Comparison of ENCODE assay signal across 21 cellular contexts in the genomic region with DNA sequence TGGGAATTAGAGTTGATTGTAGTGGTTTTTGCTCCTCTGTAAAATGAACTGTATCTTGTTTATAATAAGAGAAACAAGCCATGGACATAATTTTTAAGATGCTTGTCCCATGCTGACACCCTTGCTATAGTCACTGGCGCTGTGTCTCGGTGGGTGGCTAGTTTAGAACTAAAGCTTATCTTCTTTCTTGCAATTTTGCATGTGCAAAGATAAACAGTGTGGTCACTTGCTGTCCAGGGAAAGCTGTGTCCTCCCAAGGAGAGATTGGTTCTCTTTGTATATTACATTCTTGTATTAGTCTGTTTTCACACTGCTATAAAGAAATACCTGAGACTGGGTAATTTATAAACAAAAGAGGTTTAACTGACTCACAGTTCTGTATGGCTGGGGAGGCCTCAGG.
"Had no signal": no experiment of that assay in that cellular context is flagged by ENCODE, and none has a peak within 500 bp of the region (broad histone marks: within the 10 kb centered on the region; RNA-seq: fewer than 3 reads in every experiment).

No MANE protein-coding gene starts in this region.

- DNase-seq: Kasumi-1, MV-4-11, NCI-H1048, NCI-H1105, NCI-H1417 treated with DMSO at 0.1 percent for 48 hours, NCI-H146, NCI-H1694 treated with DMSO at 0.1 percent for 48 hours, NCI-H1930, NCI-H2081, NCI-H2107, NCI-H2227 treated with DMSO at 0.1 percent for 48 hours, NCI-H524 treated with DMSO at 0.1 percent for 48 hours, NCI-H69, NCI-H774, PC-3, SHP77 had no signal

- H3K27ac ChIP-seq: KMS-11, RWPE1 had no signal

- H3K4me2 ChIP-seq: KMS-11 had no signal

- ATAC-seq: K562, Panc1, PC-3, SK-N-SH treated with all-trans-retinoic acid at 6 μM for 48 hours had no signal

- H3K4me3 ChIP-seq: K562 had no signal

- H3K9ac ChIP-seq: KMS-11 had no signal
